7 cellular contexts compared by ENCODE assay signal in the genomic region with DNA sequence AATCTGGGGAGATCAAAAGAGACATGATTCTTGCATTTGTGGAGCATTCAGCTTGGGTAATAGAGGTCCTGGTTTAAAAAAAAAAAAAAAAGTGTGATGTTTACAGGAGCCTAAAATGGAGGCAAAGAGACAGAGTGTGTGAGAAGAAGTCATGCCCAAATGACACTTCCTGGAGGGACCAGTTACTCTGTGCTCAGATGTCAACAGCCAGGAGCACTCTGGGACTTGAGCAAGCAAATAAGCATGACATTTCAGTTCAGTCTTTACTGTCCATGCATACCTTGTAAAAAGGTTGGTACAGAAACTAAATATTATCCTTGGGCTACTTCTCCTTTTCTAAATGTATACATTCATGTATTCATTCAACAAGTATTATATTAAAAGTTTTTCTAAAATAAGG. TPM values are rescaled to one million over a fixed set of nuclear protein-coding genes. Genes with fewer than 3 reads are reported as not detected.
"Had no signal": no experiment of that assay in that cellular context is flagged by ENCODE, and none has a peak within 500 bp of the region (broad histone marks: within the 10 kb centered on the region; RNA-seq: fewer than 3 reads in every experiment).

No MANE protein-coding gene starts in this region.

- H3K4me3 ChIP-seq: GM23248, HAP-1 had no signal

- H3K9me3 ChIP-seq: HAP-1 had no signal

- H3K36me3 ChIP-seq: HAP-1 had no signal

- H2AFZ ChIP-seq: GM23248 had no signal

- DNase-seq: GM23248, GOT3, H7, HFFc6 had no signal

- H3K9ac ChIP-seq: GM23248 had no signal

- H3K27ac ChIP-seq: GM23248, HL-60 had no signal

RNA-seq across cellular contexts. Expression of gene ADGRL2, which starts 25.2 kb away (rescaled TPM):
- polyA plus RNA-seq: IgD-negative memory B cell had no signal
